Comparison of ENCODE assay signal across 24 cellular contexts in the genomic region with DNA sequence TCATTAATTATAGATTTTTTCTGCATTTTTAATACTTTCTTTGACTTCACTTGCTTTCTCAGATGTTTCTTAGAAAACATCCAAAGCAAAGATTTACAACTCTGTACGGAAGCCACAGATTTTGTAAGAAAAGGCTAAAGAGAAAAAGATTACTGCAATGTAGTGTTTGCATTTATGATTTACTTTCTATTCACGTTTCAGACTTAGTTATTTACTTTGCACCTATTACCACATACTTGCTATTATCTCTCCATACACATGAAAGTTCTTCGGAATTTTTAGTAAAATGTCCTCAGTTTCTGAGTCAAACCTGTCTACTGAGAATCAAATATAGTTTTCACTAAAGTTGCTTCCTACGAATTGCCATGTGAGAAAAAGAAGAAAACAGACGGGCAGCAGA. TPM values are rescaled to one million over a fixed set of nuclear protein-coding genes. Genes with fewer than 3 reads are reported as not detected.
A peak's percentile ranks its signal among the peaks of the same experiment; 100 is the strongest.
DNase-seq lines count a peak whose midpoint lies in the region; FAIRE-seq and TF ChIP-seq lines count a peak whose summit lies in the region.
"Had no signal": no experiment of that assay in that cellular context is flagged by ENCODE, and none has a peak within 500 bp of the region (broad histone marks: within the 10 kb centered on the region; RNA-seq: fewer than 3 reads in every experiment).

No MANE protein-coding gene starts in this region.

- H3K9me3 ChIP-seq in Caco-2 (no peaks in the 10 kb centered on the region; the same call in 1 of the 2 replicates), OCI-LY7 (ENCODE audit: low read length) (no peaks in the 10 kb centered on the region)
- H3K9me3 ChIP-seq: A549 had no signal

- no peak overlapping the region for H3K4me2 ChIP-seq in OCI-LY7 (ENCODE audit: low read length)
- H3K4me2 ChIP-seq: A549; BLaER1 treated with 17β-estradiol and CSF1 and Interleukin-3, amounts not matched to agents 10 nM and 100 nM had no signal

- H3K27me3 Mint-ChIP-seq in Caco-2 (ENCODE audit: insufficient read depth, unreplicated experiment) (no peaks in the 10 kb centered on the region), type B pancreatic cell (no peaks in the 10 kb centered on the region)
- H3K27me3 Mint-ChIP-seq: B cell; CD4-positive, alpha-beta T cell had no signal

- H2AFZ ChIP-seq in OCI-LY7 (ENCODE audit: low read length) = no peak overlapping the region

- peak; percentile 19 for FAIRE-seq in A204.1 (lab: Jason Lieb, UNC)
- FAIRE-seq: A549, GM12878, GM12892, GM18507 had no signal

- H3K9me3 Mint-ChIP-seq in Caco-2 (ENCODE audit: unreplicated experiment) = peaks cover 10% of the 10 kb centered on the region
- peaks cover 16% of the 10 kb centered on the region for H3K9me3 Mint-ChIP-seq in type B pancreatic cell

- POLR2A ChIA-PET in Caco-2 (lab: Charles Lee) = no interaction called here
- POLR2A ChIA-PET in OCI-LY7 (lab: Charles Lee) = no interaction called here

- no peaks in the 10 kb centered on the region; the same call in 1 of the 2 replicates for H3K36me3 ChIP-seq in Caco-2 (ENCODE audit: control insufficient read depth, insufficient read depth, low read length)
- no peaks in the 10 kb centered on the region for H3K36me3 ChIP-seq in OCI-LY7 (ENCODE audit: insufficient read depth, low read length)

- peaks cover 25% of the 10 kb centered on the region for H3K4me1 Mint-ChIP-seq in Caco-2 (ENCODE audit: low read depth, unreplicated experiment)
- peaks cover 10% of the 10 kb centered on the region for H3K4me1 Mint-ChIP-seq in type B pancreatic cell (ENCODE audit: unreplicated experiment)
- H3K4me1 Mint-ChIP-seq: B cell had no signal

- H4K20me1 ChIP-seq in OCI-LY7 (ENCODE audit: insufficient read depth, low read length) = no peaks in the 10 kb centered on the region
- H4K20me1 ChIP-seq: BLaER1 treated with 17β-estradiol and CSF1 and Interleukin-3, amounts not matched to agents 10 nM and 100 nM had no signal

- BruUV-seq in Caco-2 (replicated peaks; lab: Mats Ljungman, UMichigan) = no TSS peak
- BruUV-seq in OCI-LY7 (replicated peaks; lab: Mats Ljungman, UMichigan) = no TSS peak

- H3K4me3 ChIP-seq in Caco-2 (ENCODE audit: low read depth, low read length) (no peak overlapping the region), OCI-LY7 (ENCODE audit: low read depth, low read length, poor library complexity, severe bottlenecking) (no peak overlapping the region)
- H3K4me3 ChIP-seq: A549; BLaER1 treated with 17β-estradiol and CSF1 and Interleukin-3, amounts not matched to agents 10 nM and 100 nM; GM12878 had no signal

- H3K27ac ChIP-seq in VCaP (0 out of 2 replicates have a peak overlapping the region, but pooled peaks have one; percentile 9), OCI-LY7 (ENCODE audit: low read depth, low read length, poor library complexity, severe bottlenecking) (no peak overlapping the region)
- H3K27ac ChIP-seq: A549; BLaER1 treated with 17β-estradiol and CSF1 and Interleukin-3, amounts not matched to agents 10 nM and 100 nM; C4-2B had no signal

- H3K27me3 ChIP-seq in Caco-2 (replicated peaks; ENCODE audit: control insufficient read depth, insufficient read depth, low read length) = no peaks in the 10 kb centered on the region
- H3K27me3 ChIP-seq: BLaER1 treated with 17β-estradiol and CSF1 and Interleukin-3, amounts not matched to agents 10 nM and 100 nM had no signal

- intact Hi-C loops in Caco-2 (cut with micrococcal nuclease; ENCODE audit: unreplicated experiment) = no loop called here
- intact Hi-C loops in OCI-LY7 (cut with micrococcal nuclease; ENCODE audit: unreplicated experiment) = no loop called here

- H3K79me2 ChIP-seq in OCI-LY7 (ENCODE audit: insufficient read depth, low read depth, low read length) = no peaks in the 10 kb centered on the region

- H3K4me1 ChIP-seq in Caco-2 (peaks cover 37% of the 10 kb centered on the region), OCI-LY7 (ENCODE audit: insufficient read depth, low read length, poor library complexity, severe bottlenecking) (no peaks in the 10 kb centered on the region)
- H3K4me1 ChIP-seq: A549; BLaER1 treated with 17β-estradiol and CSF1 and Interleukin-3, amounts not matched to agents 10 nM and 100 nM had no signal

- no peaks in the 10 kb centered on the region for H3K9me2 ChIP-seq in OCI-LY7 (ENCODE audit: insufficient read depth, low read length)

- peak overlapping the region; percentile 69 for H3K27ac Mint-ChIP-seq in Caco-2 (ENCODE audit: unreplicated experiment)
- no peak overlapping the region for H3K27ac Mint-ChIP-seq in type B pancreatic cell
- H3K27ac Mint-ChIP-seq: B cell; CD4-positive, alpha-beta T cell; CD8-positive, alpha-beta T cell had no signal

- DNase-seq in Caco-2 = no peak
- DNase-seq in NCI-H1048 (lab: John Stamatoyannopoulos, UW) = no peak
- no peak for DNase-seq in OCI-LY7 (ENCODE audit: low spot score)
- no peak for DNase-seq in type B pancreatic cell (ENCODE audit: extremely low spot score, unreplicated experiment)
- DNase-seq: 8988T; AML-193; CD4-positive, alpha-beta T cell; CD8-positive, alpha-beta T cell; DMS 273 treated with DMSO at 0.1 percent for 48 hours; DMS153; DMS53; DMS79; DND-41; EL; GDM1 had no signal

- H3K36me3 Mint-ChIP-seq in Caco-2 (ENCODE audit: insufficient read depth, unreplicated experiment) (peaks cover 14% of the 10 kb centered on the region), type B pancreatic cell (no peaks in the 10 kb centered on the region)

- peak overlapping the region; percentile 43 for H3K4me3 Mint-ChIP-seq in Caco-2 (ENCODE audit: unreplicated experiment)
- no peak overlapping the region for H3K4me3 Mint-ChIP-seq in type B pancreatic cell
- H3K4me3 Mint-ChIP-seq: B cell; CD4-positive, alpha-beta T cell; CD8-positive, alpha-beta T cell had no signal

- TF ChIP-seq CTCF in Caco-2 (IDR thresholded peaks at IDR 0.05; ENCODE audit: insufficient read depth in 1 of 2, low read depth in 1 of 2, low read length in 1 of 2, severe bottlenecking in 1 of 2, unreplicated experiment in 1 of 2) (no peak), VCaP (conservative IDR thresholded peaks at IDR 0.05) (no peak), OCI-LY7 (conservative IDR thresholded peaks at IDR 0.05; ENCODE audit: low read length) (no peak), type B pancreatic cell (conservative IDR thresholded peaks at IDR 0.05) (no peak)

- CTCF ChIA-PET in Caco-2 (lab: Charles Lee) = no interaction called here
- CTCF ChIA-PET in OCI-LY7 (lab: Charles Lee; ENCODE audit: unreplicated experiment) = no interaction called here

RNA-seq across cellular contexts. Expression of gene PHACTR2, which starts 22.2 kb away (rescaled TPM):
- total RNA-seq in Caco-2 (2022) (80.8 and 100 TPM in 2 replicates), OCI-LY7 (2022) (3.7 and 5.4 TPM in 2 replicates), type B pancreatic cell (ENCODE audit: low replicate concordance) (59.2 and 69.9 TPM in 2 replicates)
- 0.03 and 0.06 TPM in 2 replicates for total RNA-seq in OCI-LY7 (2014; rRNA removed; shearing (Covaris generic))
